Comparison of ENCODE assay signal across 1 cellular context in the genomic region with DNA sequence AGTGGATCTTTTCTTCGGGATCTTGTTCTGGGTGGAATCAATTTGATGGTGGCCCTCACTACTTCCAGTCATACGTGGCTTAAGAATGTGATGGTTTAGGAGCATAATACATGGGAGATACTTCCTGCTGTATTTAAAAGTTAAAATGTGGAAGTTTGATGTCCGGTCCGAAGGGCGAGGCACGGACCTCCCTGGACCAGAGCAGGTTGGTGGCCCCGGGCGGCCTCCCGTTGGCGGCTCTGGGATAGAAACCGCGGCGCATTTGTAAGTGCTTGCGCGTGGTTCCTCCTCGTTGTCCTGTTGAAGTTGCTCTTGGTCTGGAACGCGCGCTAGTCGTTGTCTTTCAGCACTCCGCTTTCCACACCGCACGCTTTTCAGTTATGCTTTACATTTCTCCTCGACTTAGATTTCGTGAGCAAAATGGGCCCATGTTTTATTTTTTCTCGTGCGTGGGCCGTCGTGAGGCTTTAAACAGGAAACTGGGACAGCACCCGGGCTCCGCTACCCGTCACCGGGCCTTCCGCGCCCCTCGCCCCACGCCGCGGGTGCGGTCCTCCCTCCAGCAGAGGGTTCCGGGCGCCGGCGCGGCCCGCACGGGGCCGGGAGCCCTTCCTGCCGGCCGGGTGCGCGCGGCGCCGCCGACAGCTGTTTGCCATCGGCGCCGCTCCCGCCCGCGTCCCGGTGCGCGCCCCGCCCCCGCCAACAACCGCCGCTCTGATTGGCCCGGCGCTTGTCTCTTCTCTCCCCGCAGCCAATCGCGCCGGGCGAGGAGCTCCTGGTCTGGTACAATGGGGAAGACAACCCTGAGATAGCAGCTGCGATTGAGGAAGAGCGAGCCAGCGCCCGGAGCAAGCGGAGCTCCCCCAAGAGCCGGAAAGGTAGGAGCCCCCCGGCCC.
TF ChIP-seq lines count a peak whose summit lies in the region.

No MANE protein-coding gene starts in this region.

TF ChIP-seq in K562, 482 proteins besides CTCF, POLR2A, EP300 and RAD21 (continued from another document and continues in another):
- TF ChIP-seq, protein P1, sequence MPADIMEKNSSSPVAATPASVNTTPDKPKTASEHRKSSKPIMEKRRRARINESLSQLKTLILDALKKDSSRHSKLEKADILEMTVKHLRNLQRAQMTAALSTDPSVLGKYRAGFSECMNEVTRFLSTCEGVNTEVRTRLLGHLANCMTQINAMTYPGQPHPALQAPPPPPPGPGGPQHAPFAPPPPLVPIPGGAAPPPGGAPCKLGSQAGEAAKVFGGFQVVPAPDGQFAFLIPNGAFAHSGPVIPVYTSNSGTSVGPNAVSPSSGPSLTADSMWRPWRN (IDR thresholded peaks at IDR 0.05; ENCODE audit: low read depth) = no peak
- no peak for TF ChIP-seq ZNF551 (CRISPR knock-in tag; IDR thresholded peaks at IDR 0.05)
- no peak for TF ChIP-seq ZFPM2 (CRISPR knock-in tag; IDR thresholded peaks at IDR 0.05)
- TF ChIP-seq ZSCAN32 (CRISPR knock-in tag; IDR thresholded peaks at IDR 0.05) = no peak
- TF ChIP-seq POU5F1 (IDR thresholded peaks at IDR 0.05; ENCODE audit: borderline replicate concordance, low read depth, low read length, partially characterized antibody) = no peak
- TF ChIP-seq TEAD1 (CRISPR knock-in tag; IDR thresholded peaks at IDR 0.05) = no peak
- TF ChIP-seq MEF2D (tag; conservative IDR thresholded peaks at IDR 0.05; ENCODE audit: low read depth) = no peak
- no peak for TF ChIP-seq TCF7L2 (IDR thresholded peaks at IDR 0.05; ENCODE audit: low read depth, low read length)
- no peak for TF ChIP-seq CAMTA2 (CRISPR knock-in tag; conservative IDR thresholded peaks at IDR 0.05)
- TF ChIP-seq BCOR (IDR thresholded peaks at IDR 0.05) = no peak
- TF ChIP-seq ARID3A (IDR thresholded peaks at IDR 0.05; ENCODE audit: borderline replicate concordance, low read depth, low read length) = no peak
- no peak for TF ChIP-seq GTF2E2 (tag; IDR thresholded peaks at IDR 0.05)
- TF ChIP-seq, protein P2, sequence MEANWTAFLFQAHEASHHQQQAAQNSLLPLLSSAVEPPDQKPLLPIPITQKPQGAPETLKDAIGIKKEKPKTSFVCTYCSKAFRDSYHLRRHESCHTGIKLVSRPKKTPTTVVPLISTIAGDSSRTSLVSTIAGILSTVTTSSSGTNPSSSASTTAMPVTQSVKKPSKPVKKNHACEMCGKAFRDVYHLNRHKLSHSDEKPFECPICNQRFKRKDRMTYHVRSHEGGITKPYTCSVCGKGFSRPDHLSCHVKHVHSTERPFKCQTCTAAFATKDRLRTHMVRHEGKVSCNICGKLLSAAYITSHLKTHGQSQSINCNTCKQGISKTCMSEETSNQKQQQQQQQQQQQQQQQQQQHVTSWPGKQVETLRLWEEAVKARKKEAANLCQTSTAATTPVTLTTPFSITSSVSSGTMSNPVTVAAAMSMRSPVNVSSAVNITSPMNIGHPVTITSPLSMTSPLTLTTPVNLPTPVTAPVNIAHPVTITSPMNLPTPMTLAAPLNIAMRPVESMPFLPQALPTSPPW (CRISPR knock-in tag; IDR thresholded peaks at IDR 0.05) = peak; percentile 65; the same call in 1 of the 2 replicates
- TF ChIP-seq PHB (CRISPR knock-in tag; IDR thresholded peaks at IDR 0.05) = no peak
- no peak for TF ChIP-seq ZNF431 (CRISPR knock-in tag; IDR thresholded peaks at IDR 0.05)
- TF ChIP-seq, protein P3, sequence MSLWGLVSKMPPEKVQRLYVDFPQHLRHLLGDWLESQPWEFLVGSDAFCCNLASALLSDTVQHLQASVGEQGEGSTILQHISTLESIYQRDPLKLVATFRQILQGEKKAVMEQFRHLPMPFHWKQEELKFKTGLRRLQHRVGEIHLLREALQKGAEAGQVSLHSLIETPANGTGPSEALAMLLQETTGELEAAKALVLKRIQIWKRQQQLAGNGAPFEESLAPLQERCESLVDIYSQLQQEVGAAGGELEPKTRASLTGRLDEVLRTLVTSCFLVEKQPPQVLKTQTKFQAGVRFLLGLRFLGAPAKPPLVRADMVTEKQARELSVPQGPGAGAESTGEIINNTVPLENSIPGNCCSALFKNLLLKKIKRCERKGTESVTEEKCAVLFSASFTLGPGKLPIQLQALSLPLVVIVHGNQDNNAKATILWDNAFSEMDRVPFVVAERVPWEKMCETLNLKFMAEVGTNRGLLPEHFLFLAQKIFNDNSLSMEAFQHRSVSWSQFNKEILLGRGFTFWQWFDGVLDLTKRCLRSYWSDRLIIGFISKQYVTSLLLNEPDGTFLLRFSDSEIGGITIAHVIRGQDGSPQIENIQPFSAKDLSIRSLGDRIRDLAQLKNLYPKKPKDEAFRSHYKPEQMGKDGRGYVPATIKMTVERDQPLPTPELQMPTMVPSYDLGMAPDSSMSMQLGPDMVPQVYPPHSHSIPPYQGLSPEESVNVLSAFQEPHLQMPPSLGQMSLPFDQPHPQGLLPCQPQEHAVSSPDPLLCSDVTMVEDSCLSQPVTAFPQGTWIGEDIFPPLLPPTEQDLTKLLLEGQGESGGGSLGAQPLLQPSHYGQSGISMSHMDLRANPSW (CRISPR knock-in tag; IDR thresholded peaks at IDR 0.05) = no peak
- TF ChIP-seq ZNF785 (CRISPR knock-in tag; IDR thresholded peaks at IDR 0.05) = no peak
- TF ChIP-seq, protein P4, sequence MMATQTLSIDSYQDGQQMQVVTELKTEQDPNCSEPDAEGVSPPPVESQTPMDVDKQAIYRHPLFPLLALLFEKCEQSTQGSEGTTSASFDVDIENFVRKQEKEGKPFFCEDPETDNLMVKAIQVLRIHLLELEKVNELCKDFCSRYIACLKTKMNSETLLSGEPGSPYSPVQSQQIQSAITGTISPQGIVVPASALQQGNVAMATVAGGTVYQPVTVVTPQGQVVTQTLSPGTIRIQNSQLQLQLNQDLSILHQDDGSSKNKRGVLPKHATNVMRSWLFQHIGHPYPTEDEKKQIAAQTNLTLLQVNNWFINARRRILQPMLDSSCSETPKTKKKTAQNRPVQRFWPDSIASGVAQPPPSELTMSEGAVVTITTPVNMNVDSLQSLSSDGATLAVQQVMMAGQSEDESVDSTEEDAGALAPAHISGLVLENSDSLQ (IDR thresholded peaks at IDR 0.05) = peak; percentile 53; the same call in 1 of the 2 replicates
- no peak for TF ChIP-seq HOXB6 (CRISPR knock-in tag; IDR thresholded peaks at IDR 0.05; ENCODE audit: borderline replicate concordance)
- peak; percentile 55 for TF ChIP-seq CHD1 (IDR thresholded peaks at IDR 0.05; ENCODE audit: low read length)
- TF ChIP-seq U2AF2 (optimal IDR thresholded peaks at IDR 0.05; ENCODE audit: low read depth, low read length) = no peak
- TF ChIP-seq, protein P5, sequence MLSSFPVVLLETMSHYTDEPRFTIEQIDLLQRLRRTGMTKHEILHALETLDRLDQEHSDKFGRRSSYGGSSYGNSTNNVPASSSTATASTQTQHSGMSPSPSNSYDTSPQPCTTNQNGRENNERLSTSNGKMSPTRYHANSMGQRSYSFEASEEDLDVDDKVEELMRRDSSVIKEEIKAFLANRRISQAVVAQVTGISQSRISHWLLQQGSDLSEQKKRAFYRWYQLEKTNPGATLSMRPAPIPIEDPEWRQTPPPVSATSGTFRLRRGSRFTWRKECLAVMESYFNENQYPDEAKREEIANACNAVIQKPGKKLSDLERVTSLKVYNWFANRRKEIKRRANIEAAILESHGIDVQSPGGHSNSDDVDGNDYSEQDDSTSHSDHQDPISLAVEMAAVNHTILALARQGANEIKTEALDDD (IDR thresholded peaks at IDR 0.05) = no peak
- peak; percentile 92 for TF ChIP-seq L3MBTL2 (IDR thresholded peaks at IDR 0.05)
- TF ChIP-seq MIER1 (IDR thresholded peaks at IDR 0.05; ENCODE audit: low read depth) = no peak
- TF ChIP-seq TCF3 (CRISPR knock-in tag; IDR thresholded peaks at IDR 0.05) = no peak
- no peak for TF ChIP-seq USF1 (CRISPR knock-in tag; IDR thresholded peaks at IDR 0.05)
- no peak for TF ChIP-seq SREBF1 (IDR thresholded peaks at IDR 0.05; ENCODE audit: borderline replicate concordance, low read depth, low read length)
- no peak for TF ChIP-seq NR4A1 (CRISPR knock-in tag; IDR thresholded peaks at IDR 0.05)
- peak; percentile 64; the same call in 1 of the 2 replicates for TF ChIP-seq NR4A1 (tag; IDR thresholded peaks at IDR 0.05)
- no peak for TF ChIP-seq ZNF41 (CRISPR knock-in tag; conservative IDR thresholded peaks at IDR 0.05)
- TF ChIP-seq, protein P6, sequence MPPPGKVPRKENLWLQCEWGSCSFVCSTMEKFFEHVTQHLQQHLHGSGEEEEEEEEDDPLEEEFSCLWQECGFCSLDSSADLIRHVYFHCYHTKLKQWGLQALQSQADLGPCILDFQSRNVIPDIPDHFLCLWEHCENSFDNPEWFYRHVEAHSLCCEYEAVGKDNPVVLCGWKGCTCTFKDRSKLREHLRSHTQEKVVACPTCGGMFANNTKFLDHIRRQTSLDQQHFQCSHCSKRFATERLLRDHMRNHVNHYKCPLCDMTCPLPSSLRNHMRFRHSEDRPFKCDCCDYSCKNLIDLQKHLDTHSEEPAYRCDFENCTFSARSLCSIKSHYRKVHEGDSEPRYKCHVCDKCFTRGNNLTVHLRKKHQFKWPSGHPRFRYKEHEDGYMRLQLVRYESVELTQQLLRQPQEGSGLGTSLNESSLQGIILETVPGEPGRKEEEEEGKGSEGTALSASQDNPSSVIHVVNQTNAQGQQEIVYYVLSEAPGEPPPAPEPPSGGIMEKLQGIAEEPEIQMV (tag; conservative IDR thresholded peaks at IDR 0.05; ENCODE audit: low read depth) = no peak
- TF ChIP-seq PRMT5 (CRISPR knock-in tag; IDR thresholded peaks at IDR 0.05) = no peak
- no peak for TF ChIP-seq ZNF75A (CRISPR knock-in tag; IDR thresholded peaks at IDR 0.05)
- no peak for TF ChIP-seq ZNF395 (CRISPR knock-in tag; IDR thresholded peaks at IDR 0.05)
- TF ChIP-seq, protein P7, sequence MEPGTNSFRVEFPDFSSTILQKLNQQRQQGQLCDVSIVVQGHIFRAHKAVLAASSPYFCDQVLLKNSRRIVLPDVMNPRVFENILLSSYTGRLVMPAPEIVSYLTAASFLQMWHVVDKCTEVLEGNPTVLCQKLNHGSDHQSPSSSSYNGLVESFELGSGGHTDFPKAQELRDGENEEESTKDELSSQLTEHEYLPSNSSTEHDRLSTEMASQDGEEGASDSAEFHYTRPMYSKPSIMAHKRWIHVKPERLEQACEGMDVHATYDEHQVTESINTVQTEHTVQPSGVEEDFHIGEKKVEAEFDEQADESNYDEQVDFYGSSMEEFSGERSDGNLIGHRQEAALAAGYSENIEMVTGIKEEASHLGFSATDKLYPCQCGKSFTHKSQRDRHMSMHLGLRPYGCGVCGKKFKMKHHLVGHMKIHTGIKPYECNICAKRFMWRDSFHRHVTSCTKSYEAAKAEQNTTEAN (CRISPR knock-in tag; IDR thresholded peaks at IDR 0.05) = no peak
- peak; percentile 58; the same call in 1 of the 2 replicates for TF ChIP-seq NFRKB (IDR thresholded peaks at IDR 0.05; ENCODE audit: low read depth)
- no peak for TF ChIP-seq MXI1 (IDR thresholded peaks at IDR 0.05; ENCODE audit: low read depth, low read length)
- TF ChIP-seq ZBTB11 (CRISPR knock-in tag; IDR thresholded peaks at IDR 0.05) = peak in 1 of 3 experiments; percentile 33; a peak in 1 of 6 replicates
- peak; percentile 76; the same call in 1 of the 2 replicates for TF ChIP-seq POLR2AphosphoS5 (IDR thresholded peaks at IDR 0.05; ENCODE audit: control insufficient read depth, insufficient read depth, low read depth, low read length)
- TF ChIP-seq TOE1 (IDR thresholded peaks at IDR 0.05; ENCODE audit: borderline replicate concordance) = 0 out of 2 replicates have a peak, but pooled peaks have one; percentile 26
- no peak for TF ChIP-seq TOE1 (CRISPR knock-in tag; IDR thresholded peaks at IDR 0.05; ENCODE audit: borderline replicate concordance, low read depth)
- no peak for TF ChIP-seq BRF1 (IDR thresholded peaks at IDR 0.05; ENCODE audit: borderline replicate concordance, extremely low read depth, insufficient read length)
- TF ChIP-seq CXXC5 (CRISPR knock-in tag; IDR thresholded peaks at IDR 0.05) = peak; percentile 93
- no peak for TF ChIP-seq HDGF (IDR thresholded peaks at IDR 0.05)
